24 cellular contexts compared by ENCODE assay signal in the genomic region with DNA sequence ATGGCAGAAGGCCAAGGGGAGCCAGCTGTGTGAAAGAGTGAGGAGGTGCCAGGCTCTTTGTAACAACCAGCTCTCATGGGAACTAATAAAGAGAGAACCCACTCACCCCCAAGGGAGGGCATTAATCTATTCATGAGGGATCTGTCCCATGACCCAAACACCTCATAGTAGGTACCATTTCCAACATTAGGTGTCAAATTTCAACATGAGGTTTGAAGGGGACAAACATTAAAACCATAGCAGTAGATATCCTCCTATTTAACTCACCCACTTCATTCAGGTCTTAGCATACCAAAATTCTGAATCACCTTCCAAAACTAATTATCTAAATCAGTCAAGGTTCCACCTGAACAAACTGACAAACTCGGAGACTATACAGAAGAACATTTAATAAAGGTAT.
"Had no signal": no experiment of that assay in that cellular context is flagged by ENCODE, and none has a peak within 500 bp of the region (broad histone marks: within the 10 kb centered on the region; RNA-seq: fewer than 3 reads in every experiment).

No MANE protein-coding gene starts in this region.

- ATAC-seq: activated CD4-positive, CD25-positive, alpha-beta regulatory T cell treated with anti-CD3 and anti-CD28 coated beads, Interleukin-2, amount 50 U/mL, for 24 hours; activated CD8-positive, alpha-beta T cell treated with anti-CD3 and anti-CD28 coated beads for 36 hours; activated naive CD4-positive, alpha-beta T cell treated with anti-CD3 and anti-CD28 coated beads, Interleukin-2, amount 50 U/mL, for 72 hours; activated naive CD8-positive, alpha-beta T cell treated with anti-CD3 and anti-CD28 coated beads, Interleukin-2, amount 50 U/mL, for 24 hours; body of pancreas; PC-3; SK-N-SH treated with all-trans-retinoic acid at 6 μM for 48 hours had no signal

- H3K4me3 ChIP-seq: ascending aorta, body of pancreas, SJSA1 had no signal

- DNase-seq: activated CD4-positive, alpha-beta T cell treated with anti-CD3 and anti-CD28 coated beads for 4 hours; activated CD8-positive, alpha-beta memory T cell treated with anti-CD3 and anti-CD28 coated beads, Interleukin-2, amount 50 U/mL, for 4 hours; activated CD8-positive, alpha-beta T cell treated with anti-CD3 and anti-CD28 coated beads for 36 hours; activated naive CD4-positive, alpha-beta T cell; activated naive CD8-positive, alpha-beta T cell treated with anti-CD3 and anti-CD28 coated beads, Interleukin-2, amount 50 U/mL, for 24 hours; amniotic stem cell; body of pancreas; central memory CD4-positive, alpha-beta T cell; KG1; NCI-H1048; NCI-H1417 treated with DMSO at 0.1 percent for 48 hours; NCI-H187; NCI-H2081; NCI-H2227 treated with DMSO at 0.1 percent for 48 hours; NCI-H446 treated with DMSO at 0.1 percent for 48 hours; NCI-H524 treated with DMSO at 0.1 percent for 48 hours; NCI-H82; PC-3; SHP77 had no signal
